ENCODE assay signal across 19 cellular contexts in genomic region chr1:106875622-106876021, GRCh38.
DNase-seq lines count a peak whose midpoint lies in the region; ATAC-seq and TF ChIP-seq lines count a peak whose summit lies in the region.
"Had no signal": no experiment of that assay in that cellular context is flagged by ENCODE, and none has a peak within 500 bp of the region (broad histone marks: within the 10 kb centered on the region; RNA-seq: fewer than 3 reads in every experiment).

No MANE protein-coding gene starts in this region.

- no peaks in the 10 kb centered on the region for H3K9me3 ChIP-seq in vagina
- H3K9me3 ChIP-seq: upper lobe of left lung had no signal

- no peak overlapping the region for H3K27ac ChIP-seq in brain microvascular endothelial cell
- no peak overlapping the region for H3K27ac ChIP-seq in vagina
- H3K27ac ChIP-seq: cardiac muscle cell, upper lobe of left lung had no signal

- DNase-seq in GM13977 (ENCODE audit: low spot score) (peak; percentile 9), cardiac septum (ENCODE audit: low spot score) (no peak), DMS153 (lab: John Stamatoyannopoulos, UW) (no peak), brain microvascular endothelial cell (no peak), vagina (ENCODE audit: extremely low spot score in 2 of 2) (no peak)
- DNase-seq: activated CD4-positive, alpha-beta T cell treated with anti-CD3 and anti-CD28 coated beads, Interleukin-2, amount 50 U/mL, for 4 hours; activated naive CD8-positive, alpha-beta T cell treated with anti-CD3 and anti-CD28 coated beads, Interleukin-2, amount 50 U/mL, for 24 hours; activated T-cell treated with anti-CD3 and anti-CD28 coated beads, Interleukin-2, amount 50 U/mL, for 72 hours; GOT3; left cardiac atrium; NCI-H2081 treated with DMSO at 0.1 percent for 48 hours; stimulated activated naive CD4-positive, alpha-beta T cell; T-helper 9 cell; upper lobe of left lung had no signal

- no peak for TF ChIP-seq POLR2A in vagina (IDR thresholded peaks at IDR 0.05)

- no peak for TF ChIP-seq CTCF in GM13977 (IDR thresholded peaks at IDR 0.05; ENCODE audit: extremely low read depth, insufficient read depth, missing control alignments)
- no peak for TF ChIP-seq CTCF in brain microvascular endothelial cell (IDR thresholded peaks at IDR 0.05; ENCODE audit: low read depth, low read length, missing control alignments)
- TF ChIP-seq CTCF in vagina (IDR thresholded peaks at IDR 0.05): no peak

- ATAC-seq in GM21360 (IDR thresholded peaks at IDR 0.05; ENCODE audit: unreplicated experiment) (peak; percentile 89), HG02852 (IDR thresholded peaks at IDR 0.05; ENCODE audit: unreplicated experiment) (peak; percentile 68), HG03565 (IDR thresholded peaks at IDR 0.05; ENCODE audit: unreplicated experiment) (peak; percentile 79)
- ATAC-seq: activated naive CD8-positive, alpha-beta T cell treated with anti-CD3 and anti-CD28 coated beads, Interleukin-2, amount 50 U/mL, for 24 hours; activated T-cell treated with anti-CD3 and anti-CD28 coated beads, Interleukin-2, amount 50 U/mL, for 72 hours; HepG2; left cardiac atrium had no signal

- no peaks in the 10 kb centered on the region for H3K27me3 ChIP-seq in brain microvascular endothelial cell (replicated peaks)
- no peaks in the 10 kb centered on the region for H3K27me3 ChIP-seq in vagina
- H3K27me3 ChIP-seq: cardiac muscle cell, upper lobe of left lung had no signal

- H3K36me3 ChIP-seq in brain microvascular endothelial cell (replicated peaks) (no peaks in the 10 kb centered on the region), vagina (no peaks in the 10 kb centered on the region)
- H3K36me3 ChIP-seq: cardiac muscle cell, upper lobe of left lung had no signal

- H3K4me3 ChIP-seq in brain microvascular endothelial cell (ENCODE audit: low read depth, low read length) (no peak overlapping the region), vagina (no peak overlapping the region)
- H3K4me3 ChIP-seq: cardiac muscle cell, upper lobe of left lung had no signal

- H3K4me1 ChIP-seq in vagina: no peaks in the 10 kb centered on the region

- intact Hi-C loops in cardiac septum (cut with DNase I): no loop called here
- intact Hi-C loops in vagina (cut with DNase I): no loop called here

- in situ Hi-C loops in GM13977 (cut with MboI; ENCODE audit: low pct_unique_long_range_greater_than_20kb, low sequenced_read_pairs, unreplicated experiment): no loop called here
- in situ Hi-C loops in brain microvascular endothelial cell (cut with HindIII; ENCODE audit: low pct_ligation_motif_present, low sequenced_read_pairs): no loop called here
